ENCODE assay signal across 8 cellular contexts in genomic region chr1:110412576-110412975, GRCh38. TPM values are rescaled to one million over a fixed set of nuclear protein-coding genes. Genes with fewer than 3 reads are reported as not detected.
DNase-seq lines count a peak whose midpoint lies in the region; ATAC-seq and TF ChIP-seq lines count a peak whose summit lies in the region.

No MANE protein-coding gene starts in this region.

- peak; percentile 41 for ATAC-seq in CD8-positive, alpha-beta T cell
- ATAC-seq in HG03175 (IDR thresholded peaks at IDR 0.05; ENCODE audit: unreplicated experiment): no peak

- H3K9me3 ChIP-seq in CD8-positive, alpha-beta T cell (ENCODE audit: low read length): no peaks in the 10 kb centered on the region
- H3K9me3 ChIP-seq in HAP-1: no peaks in the 10 kb centered on the region
- no peaks in the 10 kb centered on the region for H3K9me3 ChIP-seq in effector memory CD4-positive, alpha-beta T cell (ENCODE audit: control insufficient read depth, low read length)

- no peaks in the 10 kb centered on the region for H3K27me3 Mint-ChIP-seq in CD8-positive, alpha-beta T cell (ENCODE audit: low read depth)
- no peaks in the 10 kb centered on the region for H3K27me3 Mint-ChIP-seq in activated CD4-positive, alpha-beta memory T cell treated with anti-CD3 and anti-CD28 coated beads for 36 hours

- no peak overlapping the region for H2AK5ac ChIP-seq in mesendoderm (ENCODE audit: low read length)

- no peak overlapping the region for H3K18ac ChIP-seq in mesendoderm (ENCODE audit: low read length)

- CTCF ChIA-PET in CD8-positive, alpha-beta T cell (lab: Charles Lee): interaction anchor here (0.6 to 9.0 kb wide), 23 partner anchors 9 to 216 kb away, joined by 3 to 89 read pairs (median 5); partner anchors contain the start of gene RBM15
- CTCF ChIA-PET in activated CD4-positive, alpha-beta memory T cell treated with anti-CD3 and anti-CD28 coated beads for 36 hours (lab: Charles Lee): interaction anchor here (0.6 to 11.1 kb wide), 25 partner anchors 10 to 383 kb away, joined by 3 to 152 read pairs (median 4); partner anchors contain the start of gene RBM15

- no peak overlapping the region for H3K56ac ChIP-seq in mesendoderm (ENCODE audit: low read length)

- H3K27ac Mint-ChIP-seq in CD8-positive, alpha-beta T cell: no peak overlapping the region
- H3K27ac Mint-ChIP-seq in activated CD4-positive, alpha-beta memory T cell treated with anti-CD3 and anti-CD28 coated beads for 36 hours: no peak overlapping the region

- no peak overlapping the region for H3K4me3 Mint-ChIP-seq in CD8-positive, alpha-beta T cell
- H3K4me3 Mint-ChIP-seq in activated CD4-positive, alpha-beta memory T cell treated with anti-CD3 and anti-CD28 coated beads for 36 hours: no peak overlapping the region

- in situ Hi-C loops in HAP-1 (cut with MboI; ENCODE audit: low sequenced_read_pairs): no loop called here

- H4K5ac ChIP-seq in mesendoderm (ENCODE audit: low read length): no peak overlapping the region

- no peaks in the 10 kb centered on the region for H3K79me1 ChIP-seq in mesendoderm (ENCODE audit: low read length)

- H3K4me1 Mint-ChIP-seq in CD8-positive, alpha-beta T cell (ENCODE audit: low read depth): peaks cover 18% of the 10 kb centered on the region
- H3K4me1 Mint-ChIP-seq in activated CD4-positive, alpha-beta memory T cell treated with anti-CD3 and anti-CD28 coated beads for 36 hours (ENCODE audit: low read depth): peaks cover 9% of the 10 kb centered on the region

- intact Hi-C loops in CD8-positive, alpha-beta T cell (cut with DNase I, micrococcal nuclease): loop anchor here (1.0 to 10.0 kb wide), 4 partner anchors 48 to 372 kb away; no protein-coding TSS in a partner anchor
- intact Hi-C loops in activated CD4-positive, alpha-beta memory T cell treated with anti-CD3 and anti-CD28 coated beads for 36 hours (cut with micrococcal nuclease): loop anchor here (1.0 kb wide), 2 partner anchors 48 to 84 kb away; no protein-coding TSS in a partner anchor

- peak; percentile 64 for TF ChIP-seq CTCF in CD8-positive, alpha-beta T cell (IDR thresholded peaks at IDR 0.05)

- H2BK15ac ChIP-seq in mesendoderm (replicated peaks; ENCODE audit: low read depth): no peak overlapping the region

- H3K9ac ChIP-seq in mesendoderm (ENCODE audit: low read length): no peak overlapping the region

- peaks cover 3% of the 10 kb centered on the region for H3K36me3 Mint-ChIP-seq in CD8-positive, alpha-beta T cell
- no peaks in the 10 kb centered on the region for H3K36me3 Mint-ChIP-seq in activated CD4-positive, alpha-beta memory T cell treated with anti-CD3 and anti-CD28 coated beads for 36 hours

- no peak overlapping the region for H4K8ac ChIP-seq in mesendoderm (ENCODE audit: low read depth, low read length)

- no peak overlapping the region for H3K4me3 ChIP-seq in CD8-positive, alpha-beta T cell (ENCODE audit: low read depth, low read length)
- H3K4me3 ChIP-seq in HAP-1 (no peak overlapping the region), mesendoderm (ENCODE audit: low read length) (no peak overlapping the region)
- no peak overlapping the region for H3K4me3 ChIP-seq in effector memory CD4-positive, alpha-beta T cell (ENCODE audit: insufficient read depth, low read depth, low read length, poor library complexity, severe bottlenecking)

- H3K9me3 Mint-ChIP-seq in CD8-positive, alpha-beta T cell: no peaks in the 10 kb centered on the region
- H3K9me3 Mint-ChIP-seq in activated CD4-positive, alpha-beta memory T cell treated with anti-CD3 and anti-CD28 coated beads for 36 hours: no peaks in the 10 kb centered on the region

- no peak overlapping the region for H2BK5ac ChIP-seq in mesendoderm (ENCODE audit: low read length)

- no peak overlapping the region for H3K23ac ChIP-seq in mesendoderm (ENCODE audit: low read length)

- no peaks in the 10 kb centered on the region for H3K27me3 ChIP-seq in CD8-positive, alpha-beta T cell (ENCODE audit: insufficient read depth, low read length)
- H3K27me3 ChIP-seq in HAP-1 (ENCODE audit: low read depth) (no peaks in the 10 kb centered on the region), mesendoderm (ENCODE audit: insufficient read depth, low read length, poor library complexity) (no peaks in the 10 kb centered on the region)
- H3K27me3 ChIP-seq in effector memory CD4-positive, alpha-beta T cell (replicated peaks; ENCODE audit: control insufficient read depth, insufficient read depth, low read length, poor library complexity, severe bottlenecking): no peaks in the 10 kb centered on the region

- H3K79me2 ChIP-seq in mesendoderm (ENCODE audit: control insufficient read depth, insufficient read depth, low read length): no peaks in the 10 kb centered on the region

- H3K27ac ChIP-seq in CD8-positive, alpha-beta T cell (ENCODE audit: low read depth, low read length): no peak overlapping the region
- no peak overlapping the region for H3K27ac ChIP-seq in effector memory CD4-positive, alpha-beta T cell (ENCODE audit: insufficient read depth, low read length, poor library complexity, severe bottlenecking)
- no peak overlapping the region for H3K27ac ChIP-seq in mesendoderm (ENCODE audit: low read depth, low read length)

- no CpG with 5 or more reads among the region's 4 CpGs for WGBS in mesendoderm (ENCODE audit: extremely low coverage, insufficient coverage, low lambda C conversion rate)

- no peaks in the 10 kb centered on the region for H3K36me3 ChIP-seq in CD8-positive, alpha-beta T cell (ENCODE audit: insufficient read depth, low read length)
- H3K36me3 ChIP-seq in HAP-1 (replicated peaks) (no peaks in the 10 kb centered on the region), mesendoderm (ENCODE audit: control insufficient read depth, insufficient read depth, low read length) (no peaks in the 10 kb centered on the region)
- no peaks in the 10 kb centered on the region for H3K36me3 ChIP-seq in effector memory CD4-positive, alpha-beta T cell (ENCODE audit: control insufficient read depth, insufficient read depth, low read length)

- no peak overlapping the region for H3K4me2 ChIP-seq in mesendoderm (ENCODE audit: low read length)

- no peak overlapping the region for H3K4ac ChIP-seq in mesendoderm (ENCODE audit: low read depth, low read length)

- peak; percentile 25 to 68 (median 58) for DNase-seq in CD8-positive, alpha-beta T cell
- DNase-seq in HAP-1 (ENCODE audit: low spot score in 2 of 2) (peak; percentile 29 to 69), NCI-H748 (lab: John Stamatoyannopoulos, UW; ENCODE audit: unreplicated experiment) (peak; percentile 62), mesendoderm (peak; percentile 91)
- DNase-seq in activated CD4-positive, alpha-beta memory T cell treated with anti-CD3 and anti-CD28 coated beads for 36 hours: peak; percentile 74
- peak; percentile 10 to 42 (median 33) for DNase-seq in effector memory CD4-positive, alpha-beta T cell
- DNase-seq in stimulated activated CD8-positive, alpha-beta memory T cell treated with anti-CD3 and anti-CD28 coated beads, Interleukin-2, amount 100 ng/mL, for 48 hours (ENCODE audit: low read depth in 2 of 2): peak; percentile 33 to 46

- POLR2A ChIA-PET in CD8-positive, alpha-beta T cell (lab: Charles Lee): no interaction called here
- POLR2A ChIA-PET in activated CD4-positive, alpha-beta memory T cell treated with anti-CD3 and anti-CD28 coated beads for 36 hours (lab: Charles Lee): interaction anchor here (1.2 kb wide), 1 partner anchor 47 kb away, joined by 7 read pairs; no protein-coding TSS in a partner anchor

- no peak overlapping the region for H2BK120ac ChIP-seq in mesendoderm (ENCODE audit: low read depth, low read length)

- peaks cover 6% of the 10 kb centered on the region for H3K4me1 ChIP-seq in CD8-positive, alpha-beta T cell (ENCODE audit: insufficient read depth, low read length)
- H3K4me1 ChIP-seq in HAP-1 (peaks cover 7% of the 10 kb centered on the region), mesendoderm (ENCODE audit: control insufficient read depth, low read depth, low read length) (peaks cover 1% of the 10 kb centered on the region)
- peaks cover 3% of the 10 kb centered on the region for H3K4me1 ChIP-seq in effector memory CD4-positive, alpha-beta T cell (ENCODE audit: control insufficient read depth, insufficient read depth, low read length, poor library complexity, severe bottlenecking)

RNA-seq across cellular contexts. Expression of gene LAMTOR5, which starts 5.1 kb away (rescaled TPM):
- 100 to 1,000 TPM; 106 to 109 TPM for total RNA-seq in CD8-positive, alpha-beta T cell
- total RNA-seq in activated CD4-positive, alpha-beta memory T cell treated with anti-CD3 and anti-CD28 coated beads for 36 hours: 100 to 1,000 TPM; 151 to 153 TPM
- 171 TPM for polyA plus RNA-seq in mesendoderm (2013, experiment 1 of 2)
- polyA plus RNA-seq in mesendoderm (2013, experiment 2 of 2): 171 TPM

RNA-seq across cellular contexts. Expression of gene SLC16A4, which starts 21.8 kb away (rescaled TPM):
- total RNA-seq in CD8-positive, alpha-beta T cell: under 1 TPM in 1 of 2 experiments, not detected in 1; 0.24 TPM
- under 1 TPM; 0.19 to 0.48 TPM for total RNA-seq in activated CD4-positive, alpha-beta memory T cell treated with anti-CD3 and anti-CD28 coated beads for 36 hours
- polyA plus RNA-seq in mesendoderm (2013, experiment 1 of 2): 0.28 TPM
- 0.29 TPM for polyA plus RNA-seq in mesendoderm (2013, experiment 2 of 2)

RNA-seq across cellular contexts. Expression of gene PROK1, which starts 38.4 kb away (rescaled TPM):
- not detected for total RNA-seq in CD8-positive, alpha-beta T cell
- total RNA-seq in activated CD4-positive, alpha-beta memory T cell treated with anti-CD3 and anti-CD28 coated beads for 36 hours: not detected
- 1.0 TPM for polyA plus RNA-seq in mesendoderm (2013, experiment 1 of 2)
- 0.95 TPM for polyA plus RNA-seq in mesendoderm (2013, experiment 2 of 2)

Comparison
In these comparisons a context has a peak if more than half of its experiments do, and no peak if none do; other contexts are left out.
1. DNase-seq: peak in every context shown above with its lines; median percentile 91 in mesendoderm; 74 in activated CD4-positive, alpha-beta memory T cell treated with anti-CD3 and anti-CD28 coated beads for 36 hours; 62 in NCI-H748; 58 in CD8-positive, alpha-beta T cell; 49 in HAP-1; 40 in stimulated activated CD8-positive, alpha-beta memory T cell treated with anti-CD3 and anti-CD28 coated beads, Interleukin-2, amount 100 ng/mL, for 48 hours; 33 in effector memory CD4-positive, alpha-beta T cell.